In genomic region chr11:282171-282570, GRCh38 we compare ENCODE assay signal across 14 cellular contexts. TPM values are rescaled to one million over a fixed set of nuclear protein-coding genes. Genes with fewer than 3 reads are reported as not detected.
DNase-seq lines count a peak whose midpoint lies in the region; ATAC-seq and TF ChIP-seq lines count a peak whose summit lies in the region.
"Had no signal": no experiment of that assay in that cellular context is flagged by ENCODE, and none has a peak within 500 bp of the region (broad histone marks: within the 10 kb centered on the region; RNA-seq: fewer than 3 reads in every experiment).

No MANE protein-coding gene starts in this region.

- H3K36me3 ChIP-seq in spleen, result peaks cover 0 to 36% (median 0%) of the 10 kb centered on the region in 6 donors

- peaks cover 2% of the 10 kb centered on the region for H3K9me3 Mint-ChIP-seq in activated T-cell treated with anti-CD3 and anti-CD28 coated beads, Interleukin-2, amount 50 U/mL, for 4 hours
- H3K9me3 Mint-ChIP-seq in activated B cell treated with CpG ODN at 0.5 μM for 24 hours (no peaks in the 10 kb centered on the region), endothelial cell (ENCODE audit: unreplicated experiment) (peaks cover 4% of the 10 kb centered on the region)

- no peaks in the 10 kb centered on the region for H3K9me3 ChIP-seq in spleen

- no peak for DNase-seq in activated T-cell treated with anti-CD3 and anti-CD28 coated beads, Interleukin-2, amount 50 U/mL, for 4 hours
- DNase-seq in activated T-cell treated with anti-CD3 and anti-CD28 coated beads, Interleukin-2, amount 50 U/mL, for 1 hour, result no peak
- DNase-seq in activated B cell treated with CpG ODN at 0.5 μM for 24 hours (no peak), endothelial cell (ENCODE audit: low spot score) (no peak), spleen (peak; percentile 58), NCI-H226 (no peak), HEK293T (ENCODE audit: extremely low spot score) (no peak)
- DNase-seq: DMS153, NCI-H2107 had no signal

- H3K27me3 ChIP-seq in spleen (replicated peaks in 1 of 7), result peaks cover 0 to 90% (median 48%) of the 10 kb centered on the region in 7 donors

- peaks cover 26 to 96% (median 47%) of the 10 kb centered on the region in 6 donors for H3K4me1 ChIP-seq in spleen

- no peak for ATAC-seq in activated T-cell treated with anti-CD3 and anti-CD28 coated beads, Interleukin-2, amount 50 U/mL, for 4 hours
- ATAC-seq in activated B cell treated with CpG ODN at 0.5 μM for 24 hours (ENCODE audit: low read depth), result no peak
- no peak for ATAC-seq in HG03460 (IDR thresholded peaks at IDR 0.05; ENCODE audit: unreplicated experiment)

- H3K4me3 ChIP-seq in spleen, result peak overlapping the region in 5 of 8 donors; percentile 36 to 77 (median 50)
- H3K4me3 ChIP-seq: dorsolateral prefrontal cortex had no signal

- WGBS in spleen, 5 donors, result 57 to 76% (median 72%) methylated on average over 4 of the region's 4 CpGs

- peaks cover 21% of the 10 kb centered on the region for H3K27me3 Mint-ChIP-seq in activated T-cell treated with anti-CD3 and anti-CD28 coated beads, Interleukin-2, amount 50 U/mL, for 4 hours (ENCODE audit: low read depth)
- H3K27me3 Mint-ChIP-seq in activated B cell treated with CpG ODN at 0.5 μM for 24 hours (peaks cover 29% of the 10 kb centered on the region), endothelial cell (ENCODE audit: unreplicated experiment) (peaks cover 28% of the 10 kb centered on the region)

- peak overlapping the region in 3 of 8 donors; percentile 82 to 89 (median 86) for H3K27ac ChIP-seq in spleen
- H3K27ac ChIP-seq: dorsolateral prefrontal cortex had no signal

- no peaks in the 10 kb centered on the region for H3K36me3 Mint-ChIP-seq in activated T-cell treated with anti-CD3 and anti-CD28 coated beads, Interleukin-2, amount 50 U/mL, for 4 hours (ENCODE audit: insufficient read depth)
- H3K36me3 Mint-ChIP-seq in activated B cell treated with CpG ODN at 0.5 μM for 24 hours (ENCODE audit: low read depth) (no peaks in the 10 kb centered on the region), endothelial cell (ENCODE audit: low read depth, unreplicated experiment) (peaks cover 5% of the 10 kb centered on the region)
- H3K36me3 Mint-ChIP-seq: brain had no signal

- TF ChIP-seq POLR2A in spleen (IDR thresholded peaks at IDR 0.05), result no peak

- TF ChIP-seq CTCF in activated B cell treated with CpG ODN at 0.5 μM for 24 hours (IDR thresholded peaks at IDR 0.05), result no peak
- no peak for TF ChIP-seq CTCF in endothelial cell (IDR thresholded peaks at IDR 0.05; ENCODE audit: unreplicated experiment)
- TF ChIP-seq CTCF in spleen (IDR thresholded peaks at IDR 0.05 in 8 of 11, conservative IDR thresholded peaks at IDR 0.05 in 3 of 11), result no peak

- intact Hi-C loops in activated B cell treated with CpG ODN at 0.5 μM for 24 hours (cut with micrococcal nuclease), result no loop called here
- intact Hi-C loops in spleen (cut with DNase I; ENCODE audit: low total_unique reads), result no loop called here

- POLR2A ChIA-PET in activated B cell treated with CpG ODN at 0.5 μM for 24 hours (lab: Charles Lee) (interaction anchor here (1.1 to 6.5 kb wide), 3 partner anchors 15 to 45 kb away, joined by 3 to 74 read pairs (median 7); partner anchors contain the start of genes IFITM5 and PSMD13), HEK293T (lab: Yijun Ruan, JAX) (no interaction called here)

- peaks cover 54% of the 10 kb centered on the region for H3K4me1 Mint-ChIP-seq in activated T-cell treated with anti-CD3 and anti-CD28 coated beads, Interleukin-2, amount 50 U/mL, for 4 hours (ENCODE audit: low read depth)
- H3K4me1 Mint-ChIP-seq in activated B cell treated with CpG ODN at 0.5 μM for 24 hours, result peaks cover 29% of the 10 kb centered on the region
- no peaks in the 10 kb centered on the region for H3K4me1 Mint-ChIP-seq in endothelial cell (ENCODE audit: unreplicated experiment)

- H3K4me3 Mint-ChIP-seq in activated T-cell treated with anti-CD3 and anti-CD28 coated beads, Interleukin-2, amount 50 U/mL, for 4 hours, result peak overlapping the region; percentile 29
- H3K4me3 Mint-ChIP-seq in activated B cell treated with CpG ODN at 0.5 μM for 24 hours, result peak overlapping the region; percentile 13
- H3K4me3 Mint-ChIP-seq in endothelial cell (ENCODE audit: unreplicated experiment), result peak overlapping the region; percentile 42

- H3K27ac Mint-ChIP-seq in activated B cell treated with CpG ODN at 0.5 μM for 24 hours (no peak overlapping the region), endothelial cell (ENCODE audit: unreplicated experiment) (peak overlapping the region; percentile 74)

- CTCF ChIA-PET in activated B cell treated with CpG ODN at 0.5 μM for 24 hours (lab: Charles Lee), result interaction anchor here (1.1 to 3.5 kb wide), 2 partner anchors 25 to 31 kb away, joined by 3 to 21 read pairs; no protein-coding TSS in a partner anchor
- CTCF ChIA-PET in HEK293T (lab: Yijun Ruan, JAX), result no interaction called here

TF ChIP-seq in HEK293T, 16 proteins besides CTCF, POLR2A, EP300 and RAD21:
- no peak for TF ChIP-seq LEF1 (IDR thresholded peaks at IDR 0.05; ENCODE audit: borderline replicate concordance)
- no peak for TF ChIP-seq SP1 (IDR thresholded peaks at IDR 0.05)
- no peak for TF ChIP-seq CTBP1 (IDR thresholded peaks at IDR 0.05; ENCODE audit: borderline replicate concordance)
- no peak for TF ChIP-seq ELF4 (IDR thresholded peaks at IDR 0.05)
- no peak for TF ChIP-seq ZNF384 (IDR thresholded peaks at IDR 0.05)
- no peak for TF ChIP-seq FOXM1 (IDR thresholded peaks at IDR 0.05; ENCODE audit: borderline replicate concordance)

RNA-seq across cellular contexts. Expression of gene NLRP6, which starts 4.0 kb away (rescaled TPM):
- total RNA-seq in activated T-cell treated with anti-CD3 and anti-CD28 coated beads, Interleukin-2, amount 50 U/mL, for 4 hours, result 1 to 10 TPM in 2 of 3 donors, under 1 TPM in 1; 0.33 to 3.2 (median 1.2) TPM
- total RNA-seq in activated B cell treated with CpG ODN at 0.5 μM for 24 hours (0.46 and 0.64 TPM in 2 replicates), endothelial cell (ENCODE audit: unreplicated experiment) (not detected), spleen (10 to 100 TPM in 4 of 7 donors, 1 to 10 TPM in 3; 5.0 to 30.9 (median 10.0) TPM)
- 1 to 10 TPM in 2 of 3 donors, under 1 TPM in 1; 0.15 to 1.3 (median 1.1) TPM for polyA plus RNA-seq in spleen
- total RNA-seq: skeletal muscle tissue had no signal

RNA-seq across cellular contexts. Expression of gene PGGHG, which starts 6.8 kb away (rescaled TPM):
- 10 to 100 TPM; 16.6 to 76.3 (median 28.3) TPM for total RNA-seq in activated T-cell treated with anti-CD3 and anti-CD28 coated beads, Interleukin-2, amount 50 U/mL, for 4 hours
- total RNA-seq in activated B cell treated with CpG ODN at 0.5 μM for 24 hours (62.3 and 74.1 TPM in 2 replicates), endothelial cell (ENCODE audit: unreplicated experiment) (69.7 TPM), spleen (100 to 1,000 TPM in 6 of 7 donors, 10 to 100 TPM in 1; 53.4 to 182 (median 128) TPM)
- 100 to 1,000 TPM; 127 to 250 (median 134) TPM for polyA plus RNA-seq in spleen

RNA-seq across cellular contexts. Expression of gene IFITM5, which starts 17.2 kb away (rescaled TPM):
- total RNA-seq in activated T-cell treated with anti-CD3 and anti-CD28 coated beads, Interleukin-2, amount 50 U/mL, for 4 hours, result not detected
- not detected in 2 replicates for total RNA-seq in activated B cell treated with CpG ODN at 0.5 μM for 24 hours
- not detected for total RNA-seq in endothelial cell (ENCODE audit: unreplicated experiment)
- not detected for total RNA-seq in spleen
- polyA plus RNA-seq in spleen, result not detected
- total RNA-seq: lower leg skin, skeletal muscle tissue had no signal

RNA-seq across cellular contexts. Expression of gene IFITM2, which starts 25.4 kb away (rescaled TPM):
- 100 to 1,000 TPM; 197 to 257 (median 231) TPM for total RNA-seq in activated T-cell treated with anti-CD3 and anti-CD28 coated beads, Interleukin-2, amount 50 U/mL, for 4 hours
- total RNA-seq in activated B cell treated with CpG ODN at 0.5 μM for 24 hours (112 and 125 TPM in 2 replicates), endothelial cell (ENCODE audit: unreplicated experiment) (205 TPM), spleen (1,000 to 10,000 TPM in 4 of 7 donors, 100 to 1,000 TPM in 3; 507 to 1,635 (median 1,062) TPM)
- polyA plus RNA-seq in spleen, result 1,000 to 10,000 TPM in 1 of 3 donors, 100 to 1,000 TPM in 2; 680 to 1,006 (median 885) TPM

RNA-seq across cellular contexts. Expression of gene IFITM1, which starts 31.7 kb away (rescaled TPM):
- total RNA-seq in activated T-cell treated with anti-CD3 and anti-CD28 coated beads, Interleukin-2, amount 50 U/mL, for 4 hours, result 100 to 1,000 TPM in 2 of 3 donors, 10 to 100 TPM in 1; 99.3 to 144 (median 120) TPM
- total RNA-seq in activated B cell treated with CpG ODN at 0.5 μM for 24 hours, result 21.2 and 25.3 TPM in 2 replicates
- total RNA-seq in endothelial cell (ENCODE audit: unreplicated experiment), result 23.4 TPM
- 100 to 1,000 TPM; 333 to 670 (median 510) TPM for total RNA-seq in spleen
- 100 to 1,000 TPM; 314 to 496 (median 327) TPM for polyA plus RNA-seq in spleen
